ENCODE assay signal across 9 cellular contexts in the genomic region with DNA sequence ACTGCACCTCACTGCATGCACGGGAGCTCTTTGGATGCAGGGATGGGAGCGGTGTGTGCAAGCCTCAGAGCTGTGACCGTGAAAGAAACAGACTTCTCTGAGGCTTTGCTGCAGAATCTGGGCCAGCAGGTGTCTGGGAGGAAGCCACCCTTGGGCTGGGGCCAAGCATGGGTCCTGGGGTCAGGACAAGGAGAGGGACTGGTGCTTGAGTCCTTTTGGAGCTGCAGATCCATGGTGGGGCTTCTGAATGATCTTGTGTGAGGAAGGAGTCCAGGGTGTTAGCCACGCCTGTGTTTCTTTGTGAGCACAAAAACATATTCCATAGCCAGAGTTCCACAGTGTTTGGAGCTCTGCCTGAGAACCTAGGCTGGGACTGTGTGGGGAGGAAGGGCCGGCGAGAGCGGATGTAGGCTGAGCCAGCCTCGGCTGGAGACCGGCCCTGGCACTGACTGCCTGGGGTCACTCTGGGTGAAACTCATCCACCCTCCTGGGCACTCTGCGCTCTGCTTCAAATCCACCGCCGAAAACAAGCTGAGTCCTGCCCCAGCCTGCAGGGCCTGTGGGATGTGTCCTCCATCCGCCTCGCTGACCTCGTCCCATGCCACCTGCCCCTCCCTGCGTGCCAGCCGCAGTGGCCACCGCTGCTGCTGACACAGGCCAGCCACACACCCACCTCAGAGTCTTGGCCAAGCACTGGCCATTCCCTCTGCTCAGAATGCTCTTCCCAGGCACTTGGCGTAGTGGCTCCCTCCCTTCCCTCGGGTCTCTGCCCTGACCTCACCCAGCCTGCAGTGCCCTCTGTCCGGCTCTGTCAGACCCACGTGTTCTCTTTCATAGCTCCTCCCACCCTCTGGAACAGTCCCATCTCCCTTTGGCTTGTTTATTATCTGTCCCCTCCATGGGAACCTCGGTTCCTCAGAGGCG. TPM values are rescaled to one million over a fixed set of nuclear protein-coding genes. Genes with fewer than 3 reads are reported as not detected.
DNase-seq lines count a peak whose midpoint lies in the region; ATAC-seq, FAIRE-seq and TF ChIP-seq lines count a peak whose summit lies in the region.
"Had no signal": no experiment of that assay in that cellular context is flagged by ENCODE, and none has a peak within 500 bp of the region (broad histone marks: within the 10 kb centered on the region; RNA-seq: fewer than 3 reads in every experiment).

No MANE protein-coding gene starts in this region.

- FAIRE-seq in bronchial epithelial cell (lab: Jason Lieb, UNC) (no peak), keratinocyte (lab: Jason Lieb, UNC) (no peak), urothelium cell line (lab: Jason Lieb, UNC) (no peak)
- FAIRE-seq: GM18507 had no signal

- no peaks in the 10 kb centered on the region for H3K9me1 ChIP-seq in keratinocyte (ENCODE audit: control insufficient read depth, extremely low read depth, insufficient read depth, low read length)

- TF ChIP-seq CTCF in GM23338 (conservative IDR thresholded peaks at IDR 0.05; ENCODE audit: low read depth in 2 of 2), result no peak
- TF ChIP-seq CTCF in bronchial epithelial cell (IDR thresholded peaks at IDR 0.05; ENCODE audit: insufficient read depth, low read length, severe bottlenecking), result no peak
- no peak for TF ChIP-seq CTCF in keratinocyte (optimal IDR thresholded peaks at IDR 0.05 in 1 of 3, IDR thresholded peaks at IDR 0.05 in 1 of 3, conservative IDR thresholded peaks at IDR 0.05 in 1 of 3; ENCODE audit: extremely low read depth in 1 of 3, insufficient read depth in 2 of 3, low read length in 3 of 3)

- H3K4me3 ChIP-seq in GM23338 (no peak overlapping the region), bronchial epithelial cell (ENCODE audit: low read depth, low read length) (no peak overlapping the region), keratinocyte (ENCODE audit: control insufficient read depth in 2 of 3, extremely low read depth in 1 of 3, insufficient read depth in 2 of 3, low read depth in 1 of 3, low read length in 3 of 3) (no peak overlapping the region), skeletal muscle satellite cell (ENCODE audit: low read length) (peak overlapping the region; percentile 44)

- no peaks in the 10 kb centered on the region; the same call in 1 of the 2 replicates for H3K36me3 ChIP-seq in GM23338 (ENCODE audit: insufficient read depth)
- H3K36me3 ChIP-seq in bronchial epithelial cell (ENCODE audit: control insufficient read depth, insufficient read depth, low read length), result peaks cover 6% of the 10 kb centered on the region
- H3K36me3 ChIP-seq in keratinocyte (ENCODE audit: control insufficient read depth in 2 of 2, extremely low read depth in 1 of 2, insufficient read depth in 2 of 2, low read length in 2 of 2), result peaks cover 4 to 11% of the 10 kb centered on the region in 2 experiments
- peaks cover 12% of the 10 kb centered on the region for H3K36me3 ChIP-seq in skeletal muscle satellite cell (ENCODE audit: insufficient read depth, low read length)

- ATAC-seq in GM23338 (0 out of 3 replicates have a peak, but pooled peaks have one; percentile 16), GM19467 (IDR thresholded peaks at IDR 0.05; ENCODE audit: unreplicated experiment) (no peak), GM21367 (IDR thresholded peaks at IDR 0.05; ENCODE audit: unreplicated experiment) (no peak)

- H3K4me1 ChIP-seq in GM23338 (ENCODE audit: insufficient read depth), result peaks cover 14% of the 10 kb centered on the region
- H3K4me1 ChIP-seq in keratinocyte (ENCODE audit: control insufficient read depth, extremely low read depth, insufficient read depth, low read length), result peaks cover 21% of the 10 kb centered on the region
- H3K4me1 ChIP-seq in skeletal muscle satellite cell (ENCODE audit: control insufficient read depth, insufficient read depth, low read length), result peaks cover 70% of the 10 kb centered on the region

- no peaks in the 10 kb centered on the region for H3K9me3 ChIP-seq in keratinocyte (ENCODE audit: control insufficient read depth, low read depth, low read length)
- H3K9me3 ChIP-seq in skeletal muscle satellite cell (replicated peaks; ENCODE audit: low read length), result no peaks in the 10 kb centered on the region

- H3F3A ChIP-seq in GM23338 (replicated peaks; ENCODE audit: low read depth), result no peaks in the 10 kb centered on the region

- H3K9ac ChIP-seq in keratinocyte (ENCODE audit: control insufficient read depth, extremely low read depth, insufficient read depth, low read length) (peak overlapping the region; percentile 15), skeletal muscle satellite cell (ENCODE audit: low read depth, low read length) (peak overlapping the region; percentile 88)

- peak overlapping the region; percentile 83; the same call in 1 of the 2 replicates for H3K27ac Mint-ChIP-seq in GM23338

- H3K27me3 Mint-ChIP-seq in GM23338 (ENCODE audit: insufficient read depth, low read depth, poor library complexity), result peaks cover 5% of the 10 kb centered on the region

- no peak overlapping the region for H3K4me2 ChIP-seq in GM23338
- H3K4me2 ChIP-seq in keratinocyte (ENCODE audit: control insufficient read depth, extremely low read depth, insufficient read depth, low read depth, low read length), result peak overlapping the region; percentile 52
- H3K4me2 ChIP-seq in skeletal muscle satellite cell (ENCODE audit: low read length), result peak overlapping the region; percentile 58

- no peaks in the 10 kb centered on the region for H3K9me3 Mint-ChIP-seq in GM23338

- H3K27ac ChIP-seq in GM23338 (ENCODE audit: low read depth), result no peak overlapping the region
- H3K27ac ChIP-seq in keratinocyte (ENCODE audit: control insufficient read depth, insufficient read depth, low read length), result no peak overlapping the region

- H3K27me3 ChIP-seq in GM23338 (ENCODE audit: insufficient read depth), result no peaks in the 10 kb centered on the region
- no peaks in the 10 kb centered on the region for H3K27me3 ChIP-seq in bronchial epithelial cell (ENCODE audit: control insufficient read depth, insufficient read depth, low read length)
- no peaks in the 10 kb centered on the region for H3K27me3 ChIP-seq in keratinocyte (ENCODE audit: control insufficient read depth, extremely low read depth, insufficient read depth, low read length)
- H3K27me3 ChIP-seq in skeletal muscle satellite cell (ENCODE audit: control insufficient read depth, insufficient read depth, low read length), result no peaks in the 10 kb centered on the region

- H4K20me1 ChIP-seq in GM23338 (replicated peaks; ENCODE audit: insufficient read depth) (peaks cover 49% of the 10 kb centered on the region), keratinocyte (ENCODE audit: control insufficient read depth, extremely low read depth, insufficient read depth, low read length) (peaks cover 2% of the 10 kb centered on the region)

- no peak overlapping the region for H3K4me3 Mint-ChIP-seq in GM23338

- no peak for DNase-seq in GM23338 (ENCODE audit: low spot score)
- DNase-seq in bronchial epithelial cell (ENCODE audit: low read depth), result peak; percentile 70
- peak; percentile 26 for DNase-seq in keratinocyte (ENCODE audit: low read depth, low spot score)
- no peak for DNase-seq in urothelium cell line (ENCODE audit: low spot score)
- DNase-seq in NCI-H1417 treated with DMSO at 0.1 percent for 48 hours (lab: John Stamatoyannopoulos, UW), result no peak

- peaks cover 45% of the 10 kb centered on the region for H3K4me1 Mint-ChIP-seq in GM23338

- no peak overlapping the region for H2AFZ ChIP-seq in GM23338
- no peak overlapping the region for H2AFZ ChIP-seq in keratinocyte (ENCODE audit: control insufficient read depth, low read length)

- H3K79me2 ChIP-seq in GM23338 (replicated peaks; ENCODE audit: insufficient read depth) (peaks cover 74% of the 10 kb centered on the region), keratinocyte (ENCODE audit: control insufficient read depth, insufficient read depth, low read length) (peaks cover 16% of the 10 kb centered on the region)

- dilution Hi-C loops in keratinocyte (cut with MboI; ENCODE audit: extremely low pct_ligation_motif_present, low sequenced_read_pairs), result no loop called here

- no peaks in the 10 kb centered on the region for H3K9me2 ChIP-seq in GM23338 (ENCODE audit: insufficient read depth)

- peaks cover 13% of the 10 kb centered on the region for H3K36me3 Mint-ChIP-seq in GM23338 (ENCODE audit: low read depth)

TF ChIP-seq in GM23338, 12 proteins besides CTCF, POLR2A, EP300 and RAD21 (continues in another document):
- TF ChIP-seq STAT1 (IDR thresholded peaks at IDR 0.05; ENCODE audit: unreplicated experiment), result no peak
- no peak for TF ChIP-seq POLR2AphosphoS5 (IDR thresholded peaks at IDR 0.05; ENCODE audit: low read depth)

RNA-seq across cellular contexts. Expression of a gene that starts 26.7 kb away (rescaled TPM):
- 92.2 and 99.9 TPM in 2 replicates for total RNA-seq in GM23338 (2014; rRNA removed; shearing (Covaris generic))
- polyA plus RNA-seq in GM23338 (2016; fragmentation: Nextera tagmentation; extraction: Ambion mirVana) (21.2 and 25.2 TPM in 2 replicates), keratinocyte (89.5 to 105 TPM (median 93.4 TPM) in 3 replicates)
- total RNA-seq in bronchial epithelial cell, result 105 and 116 TPM in 2 replicates
- polyA plus RNA-seq in keratinocyte (2011; ENCODE audit: low read depth), result 25.2 TPM
- polyA plus RNA-seq in keratinocyte (2011; cell fraction: cytosol; rRNA removed), result 92.4 and 115 TPM in 2 replicates
- 48.2 and 60.3 TPM in 2 replicates for polyA plus RNA-seq in keratinocyte (2011; cell fraction: nucleus; rRNA removed)
- polyA plus RNA-seq in keratinocyte (2012; ENCODE audit: low replicate concordance), result 51.3 and 98.7 TPM in 2 replicates
- 162 to 220 TPM (median 183 TPM) in 3 replicates for polyA minus RNA-seq in keratinocyte
- polyA minus RNA-seq in keratinocyte (2011; cell fraction: cytosol; rRNA and poly(A)+ RNA removed), result 102 TPM
- 34.2 and 59.5 TPM in 2 replicates for polyA minus RNA-seq in keratinocyte (2011; cell fraction: nucleus; rRNA and poly(A)+ RNA removed)
- total RNA-seq in skeletal muscle satellite cell (2012; rRNA removed), result 162 and 224 TPM in 2 replicates

Comparison
In these comparisons a context has a peak if more than half of its experiments do, and no peak if none do; other contexts are left out.
1. DNase-seq: peak in bronchial epithelial cell (single experiment) and keratinocyte (single experiment); none in GM23338 (single experiment), urothelium cell line (single experiment) and NCI-H1417 treated with DMSO at 0.1 percent for 48 hours (single experiment).